ENCODE assay signal across 8 cellular contexts in genomic region chr14:60165547-60165876, GRCh38. TPM values are rescaled to one million over a fixed set of nuclear protein-coding genes. Genes with fewer than 3 reads are reported as not detected.
DNase-seq lines count a peak whose midpoint lies in the region; ATAC-seq, FAIRE-seq and TF ChIP-seq lines count a peak whose summit lies in the region.

No MANE protein-coding gene starts in this region.

- POLR2A ChIA-PET in activated B cell treated with CpG ODN at 0.5 μM for 24 hours (lab: Charles Lee): interaction anchor here (0.6 to 3.8 kb wide), 15 partner anchors 9 to 1738 kb away, joined by 3 to 57 read pairs (median 5); partner anchors contain the start of genes JKAMP, KIAA0586, L3HYPDH and PCNX4

- peaks cover 39% of the 10 kb centered on the region for H3K4me1 Mint-ChIP-seq in activated B cell treated with CpG ODN at 0.5 μM for 24 hours

- TF ChIP-seq CTCF in GM12864 (IDR thresholded peaks at IDR 0.05; ENCODE audit: low read depth, low read length, missing control alignments) (no peak), activated B cell treated with CpG ODN at 0.5 μM for 24 hours (IDR thresholded peaks at IDR 0.05) (no peak)

- peaks cover 6% of the 10 kb centered on the region for H3K27me3 ChIP-seq in iPS-18a (ENCODE audit: control insufficient read depth, insufficient read depth, low read length)

- CTCF ChIA-PET in activated B cell treated with CpG ODN at 0.5 μM for 24 hours (lab: Charles Lee): interaction anchor here (0.6 to 3.0 kb wide), 11 partner anchors 11 to 681 kb away, joined by 3 to 28 read pairs (median 4); partner anchors contain the start of genes JKAMP and L3HYPDH

- ATAC-seq in HG02610 (IDR thresholded peaks at IDR 0.05; ENCODE audit: unreplicated experiment): peak; percentile 9
- peak; percentile 10 for ATAC-seq in activated B cell treated with CpG ODN at 0.5 μM for 24 hours (ENCODE audit: low read depth)
- no peak for ATAC-seq in left colon

- FAIRE-seq in H54 (lab: Jason Lieb, UNC): no peak

- no peaks in the 10 kb centered on the region for H3K9me3 ChIP-seq in iPS-18a (ENCODE audit: control insufficient read depth, low read depth, low read length)

- H3K4me3 ChIP-seq in GM12864 (ENCODE audit: low read depth, low read length) (peak overlapping the region; percentile 86), iPS-18a (ENCODE audit: low read length) (peak overlapping the region; percentile 93)

- peak overlapping the region; percentile 97 for H3K27ac Mint-ChIP-seq in activated B cell treated with CpG ODN at 0.5 μM for 24 hours

- H3K36me3 Mint-ChIP-seq in activated B cell treated with CpG ODN at 0.5 μM for 24 hours (ENCODE audit: low read depth): peaks cover 23% of the 10 kb centered on the region

- no peaks in the 10 kb centered on the region for H3K27me3 Mint-ChIP-seq in activated B cell treated with CpG ODN at 0.5 μM for 24 hours

- DNase-seq in GM12864 (ENCODE audit: low read depth): no peak
- no peak for DNase-seq in activated B cell treated with CpG ODN at 0.5 μM for 24 hours
- DNase-seq in substantia nigra (lab: John Stamatoyannopoulos, UW): peak in 1 of 49 donors; percentile 32
- DNase-seq in left colon: no peak
- no peak for DNase-seq in activated effector memory CD4-positive, alpha-beta T cell treated with anti-CD3 and anti-CD28 coated beads, Interleukin-2, amount 50 U/mL, for 16 hours
- DNase-seq in H54 (ENCODE audit: insufficient read length, low spot score): no peak

- no peak overlapping the region for H3K27ac ChIP-seq in iPS-18a (ENCODE audit: low read length)
- H3K27ac ChIP-seq in substantia nigra (ENCODE audit: low read depth, low read length, poor library complexity, severe bottlenecking): peak overlapping the region; percentile 87

- no peak for TF ChIP-seq POLR2A in H54 (IDR thresholded peaks at IDR 0.05; ENCODE audit: low read depth, low read length)

- peaks cover 9% of the 10 kb centered on the region for H3K4me1 ChIP-seq in iPS-18a (ENCODE audit: control insufficient read depth, low read depth, low read length)

- intact Hi-C loops in activated B cell treated with CpG ODN at 0.5 μM for 24 hours (cut with micrococcal nuclease) (loop anchor here (1.0 to 5.0 kb wide), 9 partner anchors 14 to 816 kb away; partner anchors contain the start of genes JKAMP, L3HYPDH, PCNX4 and SLC38A6), left colon (cut with DNase I, micrococcal nuclease) (no loop called here)

- H3K4me3 Mint-ChIP-seq in activated B cell treated with CpG ODN at 0.5 μM for 24 hours: peak overlapping the region; percentile 99

- no peaks in the 10 kb centered on the region for H3K9me3 Mint-ChIP-seq in activated B cell treated with CpG ODN at 0.5 μM for 24 hours

- peak overlapping the region; percentile 2 for H3K9ac ChIP-seq in iPS-18a (ENCODE audit: low read length)

- H3K36me3 ChIP-seq in iPS-18a (ENCODE audit: control insufficient read depth, low read depth, low read length): no peaks in the 10 kb centered on the region

RNA-seq across cellular contexts. Expression of gene DHRS7, which starts 0.3 kb away (rescaled TPM):
- total RNA-seq in activated B cell treated with CpG ODN at 0.5 μM for 24 hours (41.5 and 47.1 TPM in 2 replicates), left colon (10 to 100 TPM; 80.8 to 90.9 TPM)
